In the genomic region with DNA sequence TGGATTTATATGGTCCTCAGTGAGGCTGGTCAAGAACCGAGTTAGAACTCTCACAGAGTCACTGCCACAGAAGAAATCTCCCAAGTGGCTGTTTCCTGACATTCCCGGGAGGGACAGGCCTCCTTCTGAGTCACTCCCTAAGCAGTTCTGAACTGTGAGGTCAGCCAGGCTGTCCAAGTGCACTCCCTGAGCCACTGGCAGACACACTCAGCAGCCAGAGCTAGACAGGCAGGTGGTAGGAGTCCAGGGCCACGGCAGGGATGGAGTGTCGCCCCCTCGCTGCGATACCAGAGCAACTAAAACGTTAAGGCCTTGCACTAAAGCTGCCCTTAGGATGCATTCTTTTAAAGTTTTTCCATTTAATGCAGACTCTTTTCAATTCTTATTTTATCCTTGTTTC, we compare ENCODE assay signal across 9 cellular contexts. TPM values are rescaled to one million over a fixed set of nuclear protein-coding genes. Genes with fewer than 3 reads are reported as not detected.
DNase-seq lines count a peak whose midpoint lies in the region; ATAC-seq and TF ChIP-seq lines count a peak whose summit lies in the region.
"Had no signal": no experiment of that assay in that cellular context is flagged by ENCODE, and none has a peak within 500 bp of the region (broad histone marks: within the 10 kb centered on the region; RNA-seq: fewer than 3 reads in every experiment).

No MANE protein-coding gene starts in this region.

- CTCF ChIA-PET in A673 (lab: Charles Lee): no interaction called here

- H2AFZ ChIP-seq in smooth muscle cell (ENCODE audit: low read depth): no peak overlapping the region

- H3K9me3 ChIP-seq in smooth muscle cell (replicated peaks; ENCODE audit: low read depth) (no peaks in the 10 kb centered on the region), A673 (ENCODE audit: low read depth, low read length, poor library complexity, severe bottlenecking) (no peaks in the 10 kb centered on the region)

- peak; percentile 92 for DNase-seq in H4 (ENCODE audit: low spot score)
- DNase-seq in SW480 (ENCODE audit: low spot score): peak; percentile 70
- peak; percentile 50 for DNase-seq in glomerular endothelial cell (ENCODE audit: extremely low read depth, low read depth, low spot score)
- no peak for DNase-seq in smooth muscle cell (lab: John Stamatoyannopoulos, UW; ENCODE audit: unreplicated experiment)
- DNase-seq in GDM1 (lab: John Stamatoyannopoulos, UW): no peak
- no peak for DNase-seq in A673 (ENCODE audit: low spot score)
- DNase-seq: anterior cingulate cortex had no signal

- intact Hi-C loops in A673 (cut with micrococcal nuclease; ENCODE audit: unreplicated experiment): no loop called here

- no peak overlapping the region for H3K4me3 ChIP-seq in smooth muscle cell
- H3K4me3 ChIP-seq in A673 (ENCODE audit: low read depth, low read length, poor library complexity, severe bottlenecking): no peak overlapping the region

- no peaks in the 10 kb centered on the region for H3F3A ChIP-seq in smooth muscle cell (ENCODE audit: low read depth)

- H3K4me2 ChIP-seq in smooth muscle cell: peak overlapping the region; percentile 56

- H3K27ac ChIP-seq in smooth muscle cell (ENCODE audit: low read depth): peak overlapping the region; percentile 62
- H3K27ac ChIP-seq in A673 (ENCODE audit: low read depth, low read length, poor library complexity, severe bottlenecking): no peak overlapping the region

- H3K36me3 ChIP-seq in smooth muscle cell (ENCODE audit: low read depth) (no peaks in the 10 kb centered on the region), A673 (ENCODE audit: insufficient read depth, low read length, poor library complexity, severe bottlenecking) (no peaks in the 10 kb centered on the region)

- H3K79me2 ChIP-seq in smooth muscle cell (ENCODE audit: low read depth): no peaks in the 10 kb centered on the region

- BruUV-seq in A673 (replicated peaks; lab: Mats Ljungman, UMichigan): no TSS peak

- no peaks in the 10 kb centered on the region for H3K27me3 ChIP-seq in smooth muscle cell (ENCODE audit: low read depth)
- no peaks in the 10 kb centered on the region for H3K27me3 ChIP-seq in A673 (replicated peaks; ENCODE audit: insufficient read depth, low read depth, low read length, poor library complexity)

- peak overlapping the region; percentile 38 for H3K9ac ChIP-seq in smooth muscle cell (ENCODE audit: low read depth)

- H3K4me1 ChIP-seq in smooth muscle cell (ENCODE audit: low read depth): peaks cover 6% of the 10 kb centered on the region
- no peaks in the 10 kb centered on the region for H3K4me1 ChIP-seq in A673 (ENCODE audit: insufficient read depth, low read length, poor library complexity, severe bottlenecking)

- TF ChIP-seq CTCF in smooth muscle cell (IDR thresholded peaks at IDR 0.05; ENCODE audit: borderline replicate concordance, insufficient read depth, poor library complexity, severe bottlenecking) (peak; percentile 36), A673 (conservative IDR thresholded peaks at IDR 0.05; ENCODE audit: low read depth, low read length) (no peak)

- POLR2A ChIA-PET in A673 (lab: Charles Lee; ENCODE audit: low non-redundant PET): no interaction called here

- no peak for ATAC-seq in GM19463 (IDR thresholded peaks at IDR 0.05; ENCODE audit: unreplicated experiment)
- no peak for ATAC-seq in HG03097 (IDR thresholded peaks at IDR 0.05; ENCODE audit: low FRiP score, unreplicated experiment)

- H4K20me1 ChIP-seq in smooth muscle cell (ENCODE audit: low read depth): no peaks in the 10 kb centered on the region

- 35% methylated on average over 7 of the region's 7 CpGs for WGBS in smooth muscle cell (ENCODE audit: low lambda C conversion rate)

RNA-seq across cellular contexts. Expression of a gene that starts 3.4 kb away (rescaled TPM):
- total RNA-seq in H4 (2014; rRNA removed; shearing (Covaris generic)): not detected in 2 replicates
- total RNA-seq in glomerular endothelial cell (not detected in 2 replicates), smooth muscle cell (not detected in 2 replicates), A673 (2021) (not detected in 2 replicates)
- not detected in 2 replicates for polyA plus RNA-seq in smooth muscle cell

RNA-seq across cellular contexts. Expression of a gene that starts 19.2 kb away (rescaled TPM):
- not detected in 2 replicates for total RNA-seq in H4 (2014; rRNA removed; shearing (Covaris generic))
- total RNA-seq in glomerular endothelial cell (not detected in 2 replicates), smooth muscle cell (0.18 and 0.63 TPM in 2 replicates), A673 (2021) (not detected in 2 replicates)
- polyA plus RNA-seq in smooth muscle cell: 0.70 TPM in 1 of 2 replicates, not detected in the other

Comparison
In these comparisons a context has a peak if more than half of its experiments do, and no peak if none do; other contexts are left out.
1. DNase-seq: peak in H4 (single experiment), SW480 (single experiment) and glomerular endothelial cell (single experiment); none in smooth muscle cell (single experiment), GDM1 (single experiment) and A673 (single experiment).